In genomic region chr19:50975766-50976165, GRCh38 we compare ENCODE assay signal across 19 cellular contexts. TPM values are rescaled to one million over a fixed set of nuclear protein-coding genes. Genes with fewer than 3 reads are reported as not detected.
DNase-seq lines count a peak whose midpoint lies in the region; ATAC-seq and TF ChIP-seq lines count a peak whose summit lies in the region.
"Had no signal": no experiment of that assay in that cellular context is flagged by ENCODE, and none has a peak within 500 bp of the region (broad histone marks: within the 10 kb centered on the region; RNA-seq: fewer than 3 reads in every experiment).

No MANE protein-coding gene starts in this region.

- DNase-seq in COLO829 (ENCODE audit: low spot score) (peak; percentile 22), HuH-7.5 (ENCODE audit: low spot score) (peak; percentile 29), colonic mucosa (peak; percentile 19), lung (ENCODE audit: low spot score) (peak; percentile 33), NCI-H2029 (lab: John Stamatoyannopoulos, UW) (no peak), testis (no peak), GF-D8 (lab: John Stamatoyannopoulos, UW) (no peak)
- DNase-seq: ACHN; GM23248; kidney glomerular epithelial cell; naive thymus-derived CD4-positive, alpha-beta T cell; NCI-H1417; OCI-M1; WERI-Rb-1 had no signal

- 17 to 26% methylated on average over 8 of the region's 8 CpGs for WGBS in lung, 2 donors
- 30 to 50% methylated on average over 8 of the region's 8 CpGs for WGBS in testis, 2 donors

- H3K9ac ChIP-seq in colonic mucosa (ENCODE audit: low read depth in 2 of 2, low read length in 2 of 2) = no peak overlapping the region
- H3K9ac ChIP-seq: GM23248 had no signal

- TF ChIP-seq POLR2A in testis (IDR thresholded peaks at IDR 0.05) = no peak

- no peaks in the 10 kb centered on the region for H3K4me1 ChIP-seq in colonic mucosa
- H3K4me1 ChIP-seq in lung (ENCODE audit: control insufficient read depth in 2 of 2, insufficient read depth in 2 of 2, low read length in 2 of 2) = peaks cover 0 to 3% of the 10 kb centered on the region in 2 donors
- no peaks in the 10 kb centered on the region for H3K4me1 ChIP-seq in testis

- H3K36me3 ChIP-seq in colonic mucosa (no peaks in the 10 kb centered on the region), lung (ENCODE audit: control insufficient read depth in 2 of 2, insufficient read depth in 2 of 2, low read length in 2 of 2) (no peaks in the 10 kb centered on the region), testis (ENCODE audit: low read depth, missing control alignments) (no peaks in the 10 kb centered on the region)
- H3K36me3 ChIP-seq: suprapubic skin, WERI-Rb-1 had no signal

- H3K4me3 ChIP-seq in colonic mucosa = no peak overlapping the region
- H3K4me3 ChIP-seq in lung = no peak overlapping the region
- H3K4me3 ChIP-seq in testis = no peak overlapping the region
- H3K4me3 ChIP-seq: GM23248, suprapubic skin had no signal

- H3K9me3 ChIP-seq in colonic mucosa (no peaks in the 10 kb centered on the region), lung (ENCODE audit: control insufficient read depth in 2 of 2, insufficient read depth in 1 of 2, low read length in 1 of 2) (no peaks in the 10 kb centered on the region), testis (no peaks in the 10 kb centered on the region)
- H3K9me3 ChIP-seq: suprapubic skin had no signal

- TF ChIP-seq CTCF in colonic mucosa (IDR thresholded peaks at IDR 0.05) = no peak
- no peak for TF ChIP-seq CTCF in lung (IDR thresholded peaks at IDR 0.05; ENCODE audit: control extremely low read depth, extremely low read depth)
- no peak for TF ChIP-seq CTCF in testis (IDR thresholded peaks at IDR 0.05)

- ATAC-seq in lung (ENCODE audit: insufficient read depth, low FRiP score) = no peak
- no peak for ATAC-seq in HG03457 (IDR thresholded peaks at IDR 0.05; ENCODE audit: unreplicated experiment)
- ATAC-seq: naive thymus-derived CD4-positive, alpha-beta T cell had no signal

- H3K27ac ChIP-seq in colonic mucosa = no peak overlapping the region
- no peak overlapping the region for H3K27ac ChIP-seq in lung (ENCODE audit: low read depth in 1 of 2, low read length in 1 of 2)
- H3K27ac ChIP-seq in testis = no peak overlapping the region
- H3K27ac ChIP-seq: GM23248, suprapubic skin, WERI-Rb-1 had no signal

- H3K27me3 ChIP-seq in colonic mucosa (no peaks in the 10 kb centered on the region), lung (ENCODE audit: control insufficient read depth, insufficient read depth) (no peaks in the 10 kb centered on the region), testis (no peaks in the 10 kb centered on the region)

- intact Hi-C loops in colonic mucosa (cut with DNase I) (no loop called here), testis (cut with DNase I; ENCODE audit: low total_unique reads) (no loop called here)

RNA-seq across cellular contexts. Expression of gene KLK6, which starts 6.4 kb away (rescaled TPM):
- total RNA-seq in colonic mucosa (not detected), lung (not detected), testis (under 1 TPM; 0.37 to 0.71 TPM)
- polyA plus RNA-seq in lung (not detected), testis (ENCODE audit: insufficient read depth, low read depth, low replicate concordance) (0.63 TPM)
- total RNA-seq: activated T-helper 2 cell treated with anti-CD3 and anti-CD28 coated beads, Interferon-gamma antibody, Interleukin-2, Interleukin-4, amounts not matched to agents 10 μg/mL and 5 μg/mL and 100 μg/mL, durations not matched to agents 14 hours and 24 hours and 36 hours; chondrocyte; GM23248; naive thymus-derived CD4-positive, alpha-beta T cell; NCI-H460 had no signal
- polyA plus RNA-seq: GM23248; naive thymus-derived CD4-positive, alpha-beta T cell had no signal

RNA-seq across cellular contexts. Expression of gene KLK7, which starts 8.0 kb away (rescaled TPM):
- total RNA-seq in colonic mucosa = not detected
- total RNA-seq in lung = under 1 TPM in 1 of 2 donors, not detected in 1; 0.31 TPM
- polyA plus RNA-seq in lung = under 1 TPM; 0.05 to 0.14 TPM
- total RNA-seq in testis = under 1 TPM; 0.71 to 0.93 TPM
- polyA plus RNA-seq in testis (ENCODE audit: insufficient read depth, low read depth, low replicate concordance) = 0.45 TPM
- total RNA-seq: activated T-helper 2 cell treated with anti-CD3 and anti-CD28 coated beads, Interferon-gamma antibody, Interleukin-2, Interleukin-4, amounts not matched to agents 10 μg/mL and 5 μg/mL and 100 μg/mL, durations not matched to agents 14 hours and 24 hours and 36 hours; chondrocyte; GM23248; naive thymus-derived CD4-positive, alpha-beta T cell; NCI-H460 had no signal
- polyA plus RNA-seq: GM23248; naive thymus-derived CD4-positive, alpha-beta T cell had no signal

RNA-seq across cellular contexts. Expression of gene KLK5, which starts 22.9 kb away (rescaled TPM):
- total RNA-seq in colonic mucosa = not detected
- total RNA-seq in lung = under 1 TPM in 1 of 2 donors, not detected in 1; 0.60 TPM
- under 1 TPM in 1 of 2 donors, not detected in 1; 0.06 TPM for polyA plus RNA-seq in lung
- 10 to 100 TPM in 1 of 2 donors, 1 to 10 TPM in 1; 5.6 to 13.9 TPM for total RNA-seq in testis
- polyA plus RNA-seq in testis (ENCODE audit: insufficient read depth, low read depth, low replicate concordance) = 25.4 TPM
- total RNA-seq: activated T-helper 2 cell treated with anti-CD3 and anti-CD28 coated beads, Interferon-gamma antibody, Interleukin-2, Interleukin-4, amounts not matched to agents 10 μg/mL and 5 μg/mL and 100 μg/mL, durations not matched to agents 14 hours and 24 hours and 36 hours; GM23248; naive thymus-derived CD4-positive, alpha-beta T cell; NCI-H460 had no signal
- polyA plus RNA-seq: GM23248; naive thymus-derived CD4-positive, alpha-beta T cell had no signal

RNA-seq across cellular contexts. Expression of gene KLK8, which starts 25.6 kb away (rescaled TPM):
- not detected for total RNA-seq in colonic mucosa
- not detected for total RNA-seq in lung
- under 1 TPM; 0.39 to 0.74 TPM for polyA plus RNA-seq in lung
- total RNA-seq in testis = 1 to 10 TPM; 2.7 to 2.9 TPM
- polyA plus RNA-seq in testis (ENCODE audit: insufficient read depth, low read depth, low replicate concordance) = 4.9 TPM
- total RNA-seq: activated T-helper 2 cell treated with anti-CD3 and anti-CD28 coated beads, Interferon-gamma antibody, Interleukin-2, Interleukin-4, amounts not matched to agents 10 μg/mL and 5 μg/mL and 100 μg/mL, durations not matched to agents 14 hours and 24 hours and 36 hours; chondrocyte; GM23248; naive thymus-derived CD4-positive, alpha-beta T cell; NCI-H460 had no signal
- polyA plus RNA-seq: GM23248; naive thymus-derived CD4-positive, alpha-beta T cell had no signal

RNA-seq across cellular contexts. Expression of gene KLK10, which starts 43.7 kb away (rescaled TPM):
- total RNA-seq in colonic mucosa (1 to 10 TPM in 1 of 2 donors, under 1 TPM in 1; 0.40 to 1.1 TPM), lung (10 to 100 TPM in 1 of 2 donors, 1 to 10 TPM in 1; 9.8 to 24.3 TPM), testis (10 to 100 TPM in 1 of 2 donors, 1 to 10 TPM in 1; 9.2 to 15.7 TPM)
- polyA plus RNA-seq in lung (10 to 100 TPM; 15.5 to 34.2 TPM), testis (ENCODE audit: insufficient read depth, low read depth, low replicate concordance) (15.6 TPM)
- total RNA-seq: activated T-helper 2 cell treated with anti-CD3 and anti-CD28 coated beads, Interferon-gamma antibody, Interleukin-2, Interleukin-4, amounts not matched to agents 10 μg/mL and 5 μg/mL and 100 μg/mL, durations not matched to agents 14 hours and 24 hours and 36 hours; chondrocyte; GM23248; naive thymus-derived CD4-positive, alpha-beta T cell had no signal
- polyA plus RNA-seq: GM23248; naive thymus-derived CD4-positive, alpha-beta T cell had no signal

Comparison
In these comparisons a context has a peak if more than half of its experiments do, and no peak if none do; other contexts are left out.
1. DNase-seq: peak in COLO829 (single experiment), HuH-7.5 (single experiment), colonic mucosa (single experiment) and lung (single experiment); none in NCI-H2029 (single experiment), testis (single experiment) and GF-D8 (single experiment).
2. RNA of gene KLK5, which starts 22.9 kb away (total RNA-seq): 5.6 to 13.9 TPM in testis; 0.60 TPM in lung and not detected in colonic mucosa; every median in the first group is over 4 times any median in the second.